Comparison of ENCODE assay signal across 25 cellular contexts in the genomic region with DNA sequence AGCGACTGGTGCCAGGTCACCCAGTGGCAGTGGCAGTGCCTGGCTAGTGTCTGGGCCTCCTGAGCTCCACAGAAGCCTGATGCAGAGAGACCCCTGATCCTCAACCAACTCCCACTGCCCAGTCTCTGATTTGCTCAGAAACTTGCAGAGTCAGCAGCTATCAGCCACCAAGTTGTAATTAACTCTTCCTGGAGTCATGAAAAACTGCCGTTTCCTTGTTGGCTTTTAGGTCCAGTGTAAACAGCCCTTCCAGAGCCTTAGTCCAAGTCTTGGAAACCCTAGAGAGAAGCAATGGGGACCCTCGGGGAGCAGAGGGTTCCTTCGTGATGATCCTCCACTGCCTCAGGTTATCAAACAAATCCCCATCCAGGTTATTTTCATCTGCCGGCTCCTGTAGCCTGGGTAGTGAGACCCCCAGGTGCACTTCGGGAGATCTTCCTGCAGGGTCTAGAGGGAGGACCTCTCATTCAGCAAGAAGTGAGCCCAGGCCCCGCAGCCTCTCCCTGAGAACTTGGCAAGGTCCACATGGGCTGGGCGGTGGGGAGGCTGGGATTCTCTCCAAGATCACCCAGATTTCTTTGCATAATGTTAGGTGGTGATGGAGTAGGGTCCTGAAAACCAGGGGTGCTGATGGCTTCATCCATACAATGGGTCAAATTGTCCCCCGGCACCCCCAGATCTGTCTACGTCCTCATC.
DNase-seq lines count a peak whose midpoint lies in the region; ATAC-seq, FAIRE-seq and TF ChIP-seq lines count a peak whose summit lies in the region.
"Had no signal": no experiment of that assay in that cellular context is flagged by ENCODE, and none has a peak within 500 bp of the region (broad histone marks: within the 10 kb centered on the region; RNA-seq: fewer than 3 reads in every experiment).

No MANE protein-coding gene starts in this region.

- H3K4me1 Mint-ChIP-seq in activated naive CD8-positive, alpha-beta T cell treated with anti-CD3 and anti-CD28 coated beads, Interleukin-2, amount 10 ng/mL, durations not matched to agents 7 days and 5 days = no peaks in the 10 kb centered on the region
- no peaks in the 10 kb centered on the region for H3K4me1 Mint-ChIP-seq in activated naive CD8-positive, alpha-beta T cell treated with anti-CD3 and anti-CD28 coated beads for 36 hours
- no peaks in the 10 kb centered on the region for H3K4me1 Mint-ChIP-seq in GM23338

- in situ Hi-C loops in K562 (cut with MboI) = no loop called here

- H3K9me1 ChIP-seq in K562 (ENCODE audit: control insufficient read depth, insufficient read depth, low read length) = no peaks in the 10 kb centered on the region

- intact Hi-C loops in K562 (cut with micrococcal nuclease) = no loop called here
- intact Hi-C loops in lower lobe of right lung (cut with DNase I) = no loop called here
- intact Hi-C loops in spleen (cut with DNase I; ENCODE audit: low total_unique reads) = no loop called here

- no peak for TF ChIP-seq EP300 in K562 (IDR thresholded peaks at IDR 0.05; ENCODE audit: low read length)

- POLR2A ChIA-PET in activated naive CD8-positive, alpha-beta T cell treated with anti-CD3 and anti-CD28 coated beads, Interleukin-2, amount 10 ng/mL, durations not matched to agents 7 days and 5 days (lab: Charles Lee) = no interaction called here
- POLR2A ChIA-PET in K562 (lab: Yijun Ruan, JAX) = no interaction called here

- H3K27ac Mint-ChIP-seq in activated naive CD8-positive, alpha-beta T cell treated with anti-CD3 and anti-CD28 coated beads, Interleukin-2, amount 10 ng/mL, durations not matched to agents 7 days and 5 days = no peak overlapping the region
- H3K27ac Mint-ChIP-seq in activated naive CD8-positive, alpha-beta T cell treated with anti-CD3 and anti-CD28 coated beads for 36 hours = no peak overlapping the region
- no peak overlapping the region for H3K27ac Mint-ChIP-seq in GM23338
- H3K27ac Mint-ChIP-seq: CD4-positive, alpha-beta T cell had no signal

- H3K9me2 ChIP-seq in GM23338 (ENCODE audit: insufficient read depth) = no peaks in the 10 kb centered on the region

- no peak for TF ChIP-seq RAD21 in K562 (CRISPR knock-in tag; conservative IDR thresholded peaks at IDR 0.05 in 1 of 2, IDR thresholded peaks at IDR 0.05 in 1 of 2)

- CTCF ChIA-PET in K562 (lab: Yijun Ruan, JAX; ENCODE audit: low intra/inter-chr PET ratio) = no interaction called here

- H2AFZ ChIP-seq in K562 (ENCODE audit: low read depth, low read length) (no peak overlapping the region), GM23338 (no peak overlapping the region)
- H2AFZ ChIP-seq: PC-9 had no signal

- TF ChIP-seq POLR2A in K562 (conservative IDR thresholded peaks at IDR 0.05) (no peak), spleen (IDR thresholded peaks at IDR 0.05) (no peak)

- H3K4me3 ChIP-seq in K562 (no peak overlapping the region), lower lobe of right lung (no peak overlapping the region), spleen (no peak overlapping the region), GM23338 (no peak overlapping the region)
- H3K4me3 ChIP-seq: BLaER1, PC-9 had no signal

- ATAC-seq in activated naive CD8-positive, alpha-beta T cell treated with anti-CD3 and anti-CD28 coated beads, Interleukin-2, amount 10 ng/mL, durations not matched to agents 7 days and 5 days (ENCODE audit: low read depth) = no peak
- ATAC-seq in K562 (no peak), lower lobe of right lung (no peak), GM23338 (no peak)

- H4K20me1 ChIP-seq in K562 (replicated peaks; ENCODE audit: control insufficient read depth, insufficient read depth, low read length) (no peaks in the 10 kb centered on the region), GM23338 (replicated peaks; ENCODE audit: insufficient read depth) (no peaks in the 10 kb centered on the region)
- H4K20me1 ChIP-seq: BLaER1 had no signal

- no peak overlapping the region; a peak in 1 of 4 replicates for H3K9ac ChIP-seq in K562 (ENCODE audit: insufficient read depth in 1 of 2, low read depth in 2 of 2, low read length in 2 of 2)
- H3K9ac ChIP-seq: BLaER1 had no signal

- 0% methylated on average over 9 of the region's 10 CpGs for WGBS in K562 (ENCODE audit: insufficient coverage, low coverage, missing lambda C conversion rate)
- WGBS in spleen, 5 donors = 80 to 91% (median 86%) methylated on average over 8 to 10 of the region's 10 CpGs

- no TSS peak for BruUV-seq in K562 (replicated peaks; lab: Mats Ljungman, UMichigan)

- H3K79me2 ChIP-seq in K562 (ENCODE audit: control insufficient read depth, insufficient read depth, low read length) (no peaks in the 10 kb centered on the region), GM23338 (replicated peaks; ENCODE audit: insufficient read depth) (no peaks in the 10 kb centered on the region)

- H3K27ac ChIP-seq in K562 (ENCODE audit: extremely low read depth, low read depth, low read length) = no peak overlapping the region
- H3K27ac ChIP-seq in lower lobe of right lung = no peak overlapping the region
- H3K27ac ChIP-seq in spleen = no peak overlapping the region
- H3K27ac ChIP-seq in GM23338 (ENCODE audit: low read depth) = no peak overlapping the region
- H3K27ac ChIP-seq: BLaER1, PC-9 had no signal

- H3K36me3 ChIP-seq in K562 (ENCODE audit: control insufficient read depth, insufficient read depth, low read length) = no peaks in the 10 kb centered on the region
- no peaks in the 10 kb centered on the region for H3K36me3 ChIP-seq in lower lobe of right lung
- no peaks in the 10 kb centered on the region for H3K36me3 ChIP-seq in spleen
- H3K36me3 ChIP-seq in GM23338 (ENCODE audit: insufficient read depth) = no peaks in the 10 kb centered on the region
- H3K36me3 ChIP-seq: BLaER1 had no signal

- TF ChIP-seq CTCF in K562 (IDR thresholded peaks at IDR 0.05 in 2 of 3, conservative IDR thresholded peaks at IDR 0.05 in 1 of 3; ENCODE audit: insufficient read depth in 2 of 3, low read depth in 1 of 3, low read length in 3 of 3) = no peak
- TF ChIP-seq CTCF in lower lobe of right lung (IDR thresholded peaks at IDR 0.05) = no peak
- no peak for TF ChIP-seq CTCF in spleen (IDR thresholded peaks at IDR 0.05 in 8 of 11, conservative IDR thresholded peaks at IDR 0.05 in 3 of 11)
- TF ChIP-seq CTCF in GM23338 (conservative IDR thresholded peaks at IDR 0.05; ENCODE audit: low read depth in 2 of 2) = no peak

- no peak overlapping the region for H3K4me3 Mint-ChIP-seq in activated naive CD8-positive, alpha-beta T cell treated with anti-CD3 and anti-CD28 coated beads, Interleukin-2, amount 10 ng/mL, durations not matched to agents 7 days and 5 days
- H3K4me3 Mint-ChIP-seq in activated naive CD8-positive, alpha-beta T cell treated with anti-CD3 and anti-CD28 coated beads for 36 hours = no peak overlapping the region
- H3K4me3 Mint-ChIP-seq in GM23338 = no peak overlapping the region
- H3K4me3 Mint-ChIP-seq: CD4-positive, alpha-beta T cell had no signal

- H3K4me2 ChIP-seq in K562 (ENCODE audit: insufficient read depth, low read length) = no peak overlapping the region
- no peak overlapping the region for H3K4me2 ChIP-seq in GM23338
- H3K4me2 ChIP-seq: BLaER1, PC-9 had no signal

- no peaks in the 10 kb centered on the region for H3K4me1 ChIP-seq in K562 (replicated peaks in 1 of 2; ENCODE audit: control insufficient read depth in 2 of 2, insufficient read depth in 2 of 2, low read length in 2 of 2)
- no peaks in the 10 kb centered on the region for H3K4me1 ChIP-seq in lower lobe of right lung
- peaks cover 0 to 3% (median 0%) of the 10 kb centered on the region in 6 donors for H3K4me1 ChIP-seq in spleen
- H3K4me1 ChIP-seq in GM23338 (ENCODE audit: insufficient read depth) = no peaks in the 10 kb centered on the region

- H3K27me3 ChIP-seq in K562 (ENCODE audit: control insufficient read depth in 2 of 2, insufficient read depth in 2 of 2, low read length in 2 of 2) (peaks cover 0 to 32% of the 10 kb centered on the region in 2 experiments; a peak in 2 of 5 replicates), lower lobe of right lung (ENCODE audit: low read depth) (no peaks in the 10 kb centered on the region), spleen (replicated peaks in 1 of 7) (peaks cover 0 to 11% (median 0%) of the 10 kb centered on the region in 7 donors), GM23338 (ENCODE audit: insufficient read depth) (no peaks in the 10 kb centered on the region)
- H3K27me3 ChIP-seq: BLaER1 had no signal

- H3K27me3 Mint-ChIP-seq in activated naive CD8-positive, alpha-beta T cell treated with anti-CD3 and anti-CD28 coated beads, Interleukin-2, amount 10 ng/mL, durations not matched to agents 7 days and 5 days = peaks cover 15% of the 10 kb centered on the region
- H3K27me3 Mint-ChIP-seq in activated naive CD8-positive, alpha-beta T cell treated with anti-CD3 and anti-CD28 coated beads for 36 hours = peaks cover 24% of the 10 kb centered on the region
- H3K27me3 Mint-ChIP-seq in GM23338 (ENCODE audit: insufficient read depth, low read depth, poor library complexity) = peaks cover 3% of the 10 kb centered on the region
- H3K27me3 Mint-ChIP-seq: CD4-positive, alpha-beta T cell had no signal

- no peak for FAIRE-seq in K562 (lab: Jason Lieb, UNC)
- FAIRE-seq: D721Med, GM18507, H1 had no signal

- no peaks in the 10 kb centered on the region for H3K36me3 Mint-ChIP-seq in activated naive CD8-positive, alpha-beta T cell treated with anti-CD3 and anti-CD28 coated beads, Interleukin-2, amount 10 ng/mL, durations not matched to agents 7 days and 5 days
- no peaks in the 10 kb centered on the region for H3K36me3 Mint-ChIP-seq in activated naive CD8-positive, alpha-beta T cell treated with anti-CD3 and anti-CD28 coated beads for 36 hours
- H3K36me3 Mint-ChIP-seq in GM23338 (ENCODE audit: low read depth) = no peaks in the 10 kb centered on the region

- no peaks in the 10 kb centered on the region for H3F3A ChIP-seq in GM23338 (replicated peaks; ENCODE audit: low read depth)

- no peaks in the 10 kb centered on the region for H3K9me3 Mint-ChIP-seq in activated naive CD8-positive, alpha-beta T cell treated with anti-CD3 and anti-CD28 coated beads, Interleukin-2, amount 10 ng/mL, durations not matched to agents 7 days and 5 days
- peaks cover 6% of the 10 kb centered on the region for H3K9me3 Mint-ChIP-seq in activated naive CD8-positive, alpha-beta T cell treated with anti-CD3 and anti-CD28 coated beads for 36 hours
- H3K9me3 Mint-ChIP-seq in GM23338 = peaks cover 4% of the 10 kb centered on the region; the same call in 1 of the 3 replicates

- DNase-seq in activated naive CD8-positive, alpha-beta T cell treated with anti-CD3 and anti-CD28 coated beads, Interleukin-2, amount 10 ng/mL, durations not matched to agents 7 days and 5 days = peak; percentile 5
- no peak for DNase-seq in activated naive CD8-positive, alpha-beta T cell treated with anti-CD3 and anti-CD28 coated beads for 36 hours
- DNase-seq in K562 (ENCODE audit: extremely low read depth in 1 of 4, low spot score in 3 of 4) (no peak), lower lobe of right lung (peak; percentile 37), spleen (peak; percentile 54), SKM-1 treated with dmso at 0.1 percent for 144 hours (lab: John Stamatoyannopoulos, UW; ENCODE audit: unreplicated experiment) (no peak), GM23338 (ENCODE audit: low spot score) (no peak)
- DNase-seq in activated CD8-positive, alpha-beta memory T cell treated with anti-CD3 and anti-CD28 coated beads for 24 hours = no peak
- DNase-seq: CD4-positive, alpha-beta T cell; DMS53; HCEC 1CT; Karpas-422; NCI-H1092 treated with DMSO at 0.1 percent for 48 hours; NCI-H146; NCI-H1930; NCI-H2107; NCI-H446; NCI-H524 treated with DMSO at 0.1 percent for 48 hours; NCI-H774; PC-9; SHP77 had no signal

- H3K9me3 ChIP-seq in K562 (replicated peaks; ENCODE audit: control insufficient read depth, insufficient read depth, low read depth, low read length) = no peaks in the 10 kb centered on the region
- peaks cover 4% of the 10 kb centered on the region for H3K9me3 ChIP-seq in lower lobe of right lung
- peaks cover 0 to 10% (median 8%) of the 10 kb centered on the region in 8 donors for H3K9me3 ChIP-seq in spleen

Comparison
In these comparisons a context has a peak if more than half of its experiments do, and no peak if none do; other contexts are left out.
1. DNase-seq: peak in activated naive CD8-positive, alpha-beta T cell treated with anti-CD3 and anti-CD28 coated beads, Interleukin-2, amount 10 ng/mL, durations not matched to agents 7 days and 5 days (single experiment), lower lobe of right lung (single experiment) and spleen (single experiment); none in activated naive CD8-positive, alpha-beta T cell treated with anti-CD3 and anti-CD28 coated beads for 36 hours (single experiment), K562 (0 of 4), SKM-1 treated with dmso at 0.1 percent for 144 hours (single experiment), activated CD8-positive, alpha-beta memory T cell treated with anti-CD3 and anti-CD28 coated beads for 24 hours (single experiment) and GM23338 (single experiment).